ENCODE assay signal across 12 cellular contexts in genomic region chr15:60115579-60116415, GRCh38.
DNase-seq lines count a peak whose midpoint lies in the region; ATAC-seq and TF ChIP-seq lines count a peak whose summit lies in the region.
"Had no signal": no experiment of that assay in that cellular context is flagged by ENCODE, and none has a peak within 500 bp of the region (broad histone marks: within the 10 kb centered on the region; RNA-seq: fewer than 3 reads in every experiment).

No MANE protein-coding gene starts in this region.

- H3K36me3 ChIP-seq in GM23248 (ENCODE audit: low read depth) (no peaks in the 10 kb centered on the region), SK-N-MC (ENCODE audit: insufficient read depth, low read length) (no peaks in the 10 kb centered on the region)

- H3F3A ChIP-seq in GM23248 (ENCODE audit: insufficient read depth), result no peaks in the 10 kb centered on the region

- H3K27me3 ChIP-seq in GM23248 (replicated peaks; ENCODE audit: insufficient read depth), result peaks cover 43% of the 10 kb centered on the region

- no peak overlapping the region for H3K4me2 ChIP-seq in GM23248 (ENCODE audit: unreplicated experiment)

- CTCF ChIA-PET in activated naive CD4-positive, alpha-beta T cell treated with anti-CD3 and anti-CD28 coated beads for 36 hours (lab: Charles Lee), result interaction anchor here (1.0 kb wide), 1 partner anchor 197 kb away, joined by 3 read pairs; no protein-coding TSS in a partner anchor

- H3K27ac Mint-ChIP-seq in activated naive CD4-positive, alpha-beta T cell treated with anti-CD3 and anti-CD28 coated beads for 36 hours, result no peak overlapping the region
- no peak overlapping the region for H3K27ac Mint-ChIP-seq in T-helper 17 cell
- H3K27ac Mint-ChIP-seq: activated naive CD8-positive, alpha-beta T cell treated with anti-CD3 and anti-CD28 coated beads, Interleukin-2, amount 10 ng/mL, durations not matched to agents 7 days and 5 days had no signal

- H3K9ac ChIP-seq in GM23248 (no peak overlapping the region), SK-N-MC (ENCODE audit: insufficient read length) (no peak overlapping the region)

- no peak for TF ChIP-seq CTCF in AG10803 (conservative IDR thresholded peaks at IDR 0.05; ENCODE audit: low read length)
- no peak for TF ChIP-seq CTCF in fibroblast of pulmonary artery (IDR thresholded peaks at IDR 0.05; ENCODE audit: low read length, missing control alignments)

- H3K9me2 ChIP-seq in GM23248 (ENCODE audit: insufficient read depth), result no peaks in the 10 kb centered on the region

- H3K79me2 ChIP-seq in GM23248 (ENCODE audit: insufficient read depth), result no peaks in the 10 kb centered on the region

- H3K4me3 Mint-ChIP-seq in activated naive CD4-positive, alpha-beta T cell treated with anti-CD3 and anti-CD28 coated beads for 36 hours, result no peak overlapping the region
- no peak overlapping the region for H3K4me3 Mint-ChIP-seq in T-helper 17 cell
- H3K4me3 Mint-ChIP-seq: activated naive CD8-positive, alpha-beta T cell treated with anti-CD3 and anti-CD28 coated beads, Interleukin-2, amount 10 ng/mL, durations not matched to agents 7 days and 5 days; naive B cell had no signal

- intact Hi-C loops in activated naive CD4-positive, alpha-beta T cell treated with anti-CD3 and anti-CD28 coated beads for 36 hours (cut with micrococcal nuclease), result no loop called here

- in situ Hi-C loops in GM23248 (cut with MboI), result no loop called here

- H3K4me3 ChIP-seq in AG10803 (ENCODE audit: low read length) (no peak overlapping the region), GM23248 (no peak overlapping the region), SK-N-MC (peak overlapping the region; percentile 11; the same call in 1 of the 2 replicates), fibroblast of pulmonary artery (replicated peaks; ENCODE audit: low read depth, low read length) (no peak overlapping the region)

- H3K9me3 ChIP-seq in GM23248 (ENCODE audit: low read depth), result no peaks in the 10 kb centered on the region
- H3K9me3 ChIP-seq in SK-N-MC (ENCODE audit: low read depth, low read length), result no peaks in the 10 kb centered on the region
- H3K9me3 ChIP-seq in T-helper 17 cell (ENCODE audit: control insufficient read depth, low read length, poor library complexity, severe bottlenecking), result no peaks in the 10 kb centered on the region

- H3K27me3 Mint-ChIP-seq in activated naive CD4-positive, alpha-beta T cell treated with anti-CD3 and anti-CD28 coated beads for 36 hours (ENCODE audit: low read depth), result no peaks in the 10 kb centered on the region
- H3K27me3 Mint-ChIP-seq in T-helper 17 cell, result peaks cover 36% of the 10 kb centered on the region

- no peaks in the 10 kb centered on the region for H4K20me1 ChIP-seq in GM23248 (ENCODE audit: insufficient read depth)

- WGBS in GM23248 (ENCODE audit: low coverage in 1 of 2, low lambda C conversion rate in 2 of 2, missing lambda C conversion rate in 2 of 2), 2 experiments, result 64 to 68% methylated on average over 9 of the region's 9 CpGs

- no peak for ATAC-seq in T-helper 17 cell
- no peak for ATAC-seq in GM19397 (IDR thresholded peaks at IDR 0.05; ENCODE audit: unreplicated experiment)

- H3K9me3 Mint-ChIP-seq in activated naive CD4-positive, alpha-beta T cell treated with anti-CD3 and anti-CD28 coated beads for 36 hours, result no peaks in the 10 kb centered on the region
- H3K9me3 Mint-ChIP-seq: activated naive CD8-positive, alpha-beta T cell treated with anti-CD3 and anti-CD28 coated beads, Interleukin-2, amount 10 ng/mL, durations not matched to agents 7 days and 5 days; naive B cell had no signal

- no peaks in the 10 kb centered on the region for H3K36me3 Mint-ChIP-seq in activated naive CD4-positive, alpha-beta T cell treated with anti-CD3 and anti-CD28 coated beads for 36 hours (ENCODE audit: low read depth)
- H3K36me3 Mint-ChIP-seq in T-helper 17 cell (ENCODE audit: low read depth), result no peaks in the 10 kb centered on the region
- H3K36me3 Mint-ChIP-seq: activated naive CD8-positive, alpha-beta T cell treated with anti-CD3 and anti-CD28 coated beads, Interleukin-2, amount 10 ng/mL, durations not matched to agents 7 days and 5 days; naive B cell had no signal

- DNase-seq in AG10803 (ENCODE audit: low read depth), result peak; percentile 34
- peak; percentile 33 for DNase-seq in GM23248
- DNase-seq in SK-N-MC (ENCODE audit: low read depth, low spot score), result no peak
- peak; percentile 76 for DNase-seq in fibroblast of pulmonary artery (ENCODE audit: low read depth)
- no peak for DNase-seq in activated CD4-positive, CD25-positive, alpha-beta regulatory T cell (lab: John Stamatoyannopoulos, UW)
- DNase-seq in activated naive CD4-positive, alpha-beta T cell treated with anti-CD3 and anti-CD28 coated beads for 36 hours, result no peak
- DNase-seq in T-helper 17 cell, result no peak
- DNase-seq: activated naive CD8-positive, alpha-beta T cell treated with anti-CD3 and anti-CD28 coated beads, Interleukin-2, amount 10 ng/mL, durations not matched to agents 7 days and 5 days; DND-41; naive B cell had no signal

- peaks cover 18% of the 10 kb centered on the region for H3K4me1 Mint-ChIP-seq in activated naive CD4-positive, alpha-beta T cell treated with anti-CD3 and anti-CD28 coated beads for 36 hours (ENCODE audit: low read depth)
- H3K4me1 Mint-ChIP-seq in T-helper 17 cell, result peaks cover 6% of the 10 kb centered on the region
- H3K4me1 Mint-ChIP-seq: naive B cell had no signal

- H2AFZ ChIP-seq in GM23248, result no peak overlapping the region

- H3K27ac ChIP-seq in GM23248 (no peak overlapping the region), SK-N-MC (peak overlapping the region; percentile 81)
- H3K27ac ChIP-seq: VCaP had no signal

- H3K4me1 ChIP-seq in GM23248 (ENCODE audit: insufficient read depth), result no peaks in the 10 kb centered on the region

Comparison
In these comparisons a context has a peak if more than half of its experiments do, and no peak if none do; other contexts are left out.
1. DNase-seq: peak in AG10803 (single experiment), GM23248 (single experiment) and fibroblast of pulmonary artery (single experiment); none in SK-N-MC (single experiment), activated CD4-positive, CD25-positive, alpha-beta regulatory T cell (0 of 4), activated naive CD4-positive, alpha-beta T cell treated with anti-CD3 and anti-CD28 coated beads for 36 hours (single experiment) and T-helper 17 cell (0 of 3).